1 cellular context compared by ENCODE assay signal in genomic region chr3:82087958-82088357, GRCh38.
TF ChIP-seq lines count a peak whose summit lies in the region.

No MANE protein-coding gene starts in this region.

TF ChIP-seq in HepG2, 621 proteins besides CTCF, POLR2A, EP300 and RAD21 (continued from another document):
- TF ChIP-seq ZBTB43 (CRISPR knock-in tag; conservative IDR thresholded peaks at IDR 0.05) (no peak), ZNF441 (CRISPR knock-in tag; IDR thresholded peaks at IDR 0.05; ENCODE audit: borderline replicate concordance) (no peak)
